16 cellular contexts compared by ENCODE assay signal in the genomic region with DNA sequence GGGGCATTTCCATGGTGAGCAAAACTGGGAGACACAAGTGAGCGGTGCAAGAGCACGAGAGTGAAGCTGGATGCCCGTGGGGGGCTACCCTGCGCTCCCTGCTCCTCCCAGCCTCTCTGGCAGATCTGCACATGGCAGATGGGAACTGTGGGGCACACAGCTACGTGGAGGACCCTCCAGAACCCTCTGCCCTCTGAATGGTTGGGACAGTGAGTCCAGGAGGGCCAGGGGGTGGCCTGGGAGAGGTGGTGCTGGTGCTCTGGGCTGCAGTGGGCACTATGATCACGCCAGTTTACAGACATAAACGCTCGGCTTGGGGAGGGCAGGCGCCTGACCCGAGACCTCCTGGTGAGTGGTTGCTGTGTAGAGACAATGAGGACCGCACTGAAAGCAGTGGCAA.
DNase-seq lines count a peak whose midpoint lies in the region; ATAC-seq and TF ChIP-seq lines count a peak whose summit lies in the region.
"Had no signal": no experiment of that assay in that cellular context is flagged by ENCODE, and none has a peak within 500 bp of the region (broad histone marks: within the 10 kb centered on the region; RNA-seq: fewer than 3 reads in every experiment).

No MANE protein-coding gene starts in this region.

- peaks cover 0 to 4% of the 10 kb centered on the region in 2 donors for H3K27me3 Mint-ChIP-seq in natural killer cell treated with Interleukin-12 subunit alpha and Interleukin-12 subunit beta and Interleukin-15 and Interleukin-18, amount 100 ng/mL, for 72 hours
- H3K27me3 Mint-ChIP-seq in natural killer cell (ENCODE audit: low read depth in 2 of 2) = no peaks in the 10 kb centered on the region
- peaks cover under 1% of the 10 kb centered on the region for H3K27me3 Mint-ChIP-seq in brain

- no CpG with 5 or more reads among the region's 11 CpGs for WGBS in neuronal stem cell (ENCODE audit: extremely low coverage in 2 of 2, insufficient read length in 2 of 2, insufficient replicate concordance in 1 of 2), 2 donors

- no peak overlapping the region for H3K27ac Mint-ChIP-seq in natural killer cell treated with Interleukin-12 subunit alpha and Interleukin-12 subunit beta and Interleukin-15 and Interleukin-18, amount 100 ng/mL, for 72 hours
- H3K27ac Mint-ChIP-seq in natural killer cell = no peak overlapping the region
- peak overlapping the region in 3 of 5 experiments; percentile 68 to 84 (median 82) for H3K27ac Mint-ChIP-seq in brain
- H3K27ac Mint-ChIP-seq: CD4-positive, alpha-beta memory T cell had no signal

- no peak overlapping the region for H4K8ac ChIP-seq in neuronal stem cell (ENCODE audit: low read depth, low read length)

- DNase-seq in natural killer cell treated with Interleukin-12 subunit alpha and Interleukin-12 subunit beta and Interleukin-15 and Interleukin-18, amount 100 ng/mL, for 72 hours (ENCODE audit: low spot score) = no peak
- DNase-seq in natural killer cell (no peak), neuronal stem cell (ENCODE audit: low spot score) (no peak), SW 1271 (lab: John Stamatoyannopoulos, UW) (no peak), dorsolateral prefrontal cortex (no peak), left colon (no peak), SW480 (ENCODE audit: low spot score) (no peak)
- DNase-seq: ACHN; CD4-positive, alpha-beta memory T cell; COR-L47; DMS153; EL; GOT3 had no signal

- H2BK12ac ChIP-seq in neuronal stem cell (ENCODE audit: low read length) = no peak overlapping the region

- no peak overlapping the region for H3K23ac ChIP-seq in neuronal stem cell (ENCODE audit: low read depth, low read length, poor library complexity)

- no peaks in the 10 kb centered on the region for H3K9me3 Mint-ChIP-seq in natural killer cell treated with Interleukin-12 subunit alpha and Interleukin-12 subunit beta and Interleukin-15 and Interleukin-18, amount 100 ng/mL, for 72 hours
- H3K9me3 Mint-ChIP-seq in natural killer cell (no peaks in the 10 kb centered on the region), brain (peaks cover 0 to 11% (median 0%) of the 10 kb centered on the region in 5 experiments)
- H3K9me3 Mint-ChIP-seq: CD4-positive, alpha-beta memory T cell had no signal

- intact Hi-C loops in natural killer cell (cut with micrococcal nuclease) = no loop called here
- intact Hi-C loops in dorsolateral prefrontal cortex (cut with DNase I) = no loop called here
- intact Hi-C loops in left colon (cut with DNase I, micrococcal nuclease) = no loop called here

- no peak overlapping the region for H2BK5ac ChIP-seq in neuronal stem cell (ENCODE audit: low read length)

- no peak overlapping the region for H2BK120ac ChIP-seq in neuronal stem cell (ENCODE audit: low read depth, low read length)

- H3K9ac ChIP-seq in neuronal stem cell (ENCODE audit: low read depth, low read length, poor library complexity) = no peak overlapping the region

- H2AFZ ChIP-seq in neuronal stem cell (ENCODE audit: low read length) = no peak overlapping the region

- H3K27ac ChIP-seq in neuronal stem cell (replicated peaks; ENCODE audit: low read length) = no peak overlapping the region
- peak overlapping the region in 11 of 59 donors; percentile 19 to 62 (median 36) for H3K27ac ChIP-seq in dorsolateral prefrontal cortex
- H3K27ac ChIP-seq: C4-2B had no signal

- no peak for TF ChIP-seq CTCF in natural killer cell (IDR thresholded peaks at IDR 0.05)
- TF ChIP-seq CTCF in brain (conservative IDR thresholded peaks at IDR 0.05) = no peak
- TF ChIP-seq CTCF in dorsolateral prefrontal cortex (IDR thresholded peaks at IDR 0.05 in 54 of 56, conservative IDR thresholded peaks at IDR 0.05 in 2 of 56; ENCODE audit: low read depth in 1 of 56, partially characterized antibody in 56 of 56) = no peak

- no peaks in the 10 kb centered on the region for H3K9me3 ChIP-seq in neuronal stem cell (replicated peaks in 1 of 2; ENCODE audit: control insufficient read depth in 2 of 2, insufficient read depth in 1 of 2, low read depth in 1 of 2, low read length in 2 of 2)
- H3K9me3 ChIP-seq: HAP-1 had no signal

- H3K27me3 ChIP-seq in neuronal stem cell (ENCODE audit: control insufficient read depth in 3 of 3, insufficient read depth in 3 of 3, low read depth in 1 of 3, low read length in 3 of 3) (no peaks in the 10 kb centered on the region), dorsolateral prefrontal cortex (no peaks in the 10 kb centered on the region)

- H3K4me3 ChIP-seq in neuronal stem cell (ENCODE audit: low read length in 2 of 2) = no peak overlapping the region
- no peak overlapping the region for H3K4me3 ChIP-seq in dorsolateral prefrontal cortex
- H3K4me3 ChIP-seq: HAP-1 had no signal

- peak overlapping the region; percentile 95 for H2BK15ac ChIP-seq in neuronal stem cell (ENCODE audit: low read length)

- no peak overlapping the region for H4K91ac ChIP-seq in neuronal stem cell (ENCODE audit: low read depth, low read length, poor library complexity)

- H3K4ac ChIP-seq in neuronal stem cell (ENCODE audit: low read length) = no peak overlapping the region

- H3K4me2 ChIP-seq in neuronal stem cell (ENCODE audit: insufficient read depth, low read length, poor library complexity, severe bottlenecking) = no peak overlapping the region

- H3K4me3 Mint-ChIP-seq in natural killer cell treated with Interleukin-12 subunit alpha and Interleukin-12 subunit beta and Interleukin-15 and Interleukin-18, amount 100 ng/mL, for 72 hours = no peak overlapping the region
- H3K4me3 Mint-ChIP-seq in natural killer cell = no peak overlapping the region
- H3K4me3 Mint-ChIP-seq in brain = no peak overlapping the region
- H3K4me3 Mint-ChIP-seq: CD4-positive, alpha-beta memory T cell had no signal

- H3K79me1 ChIP-seq in neuronal stem cell (ENCODE audit: low read depth, low read length) = peaks cover 2% of the 10 kb centered on the region

- H3K4me1 ChIP-seq in neuronal stem cell (ENCODE audit: control insufficient read depth in 2 of 2, insufficient read depth in 1 of 2, low read depth in 1 of 2, low read length in 2 of 2) = peaks cover 12 to 16% of the 10 kb centered on the region in 2 donors
- H3K4me1 ChIP-seq: HAP-1 had no signal

- no peak overlapping the region for H3K14ac ChIP-seq in neuronal stem cell (ENCODE audit: low read length)

- no peaks in the 10 kb centered on the region for H3K36me3 ChIP-seq in neuronal stem cell (replicated peaks in 1 of 2; ENCODE audit: control insufficient read depth in 2 of 2, insufficient read depth in 2 of 2, low read length in 2 of 2)
- H3K36me3 ChIP-seq: HAP-1 had no signal

- no peaks in the 10 kb centered on the region for H3K36me3 Mint-ChIP-seq in natural killer cell treated with Interleukin-12 subunit alpha and Interleukin-12 subunit beta and Interleukin-15 and Interleukin-18, amount 100 ng/mL, for 72 hours
- H3K36me3 Mint-ChIP-seq in natural killer cell = no peaks in the 10 kb centered on the region
- no peaks in the 10 kb centered on the region for H3K36me3 Mint-ChIP-seq in brain
- H3K36me3 Mint-ChIP-seq: CD4-positive, alpha-beta memory T cell had no signal

- no peaks in the 10 kb centered on the region for H3K4me1 Mint-ChIP-seq in natural killer cell treated with Interleukin-12 subunit alpha and Interleukin-12 subunit beta and Interleukin-15 and Interleukin-18, amount 100 ng/mL, for 72 hours (ENCODE audit: low read depth in 2 of 2)
- no peaks in the 10 kb centered on the region for H3K4me1 Mint-ChIP-seq in natural killer cell
- peaks cover 83% of the 10 kb centered on the region for H3K4me1 Mint-ChIP-seq in brain
- H3K4me1 Mint-ChIP-seq: CD4-positive, alpha-beta memory T cell had no signal

- H2AK5ac ChIP-seq in neuronal stem cell (ENCODE audit: low read depth, low read length) = peak overlapping the region; percentile 95

- peak overlapping the region; percentile 88 for H3K18ac ChIP-seq in neuronal stem cell (ENCODE audit: low read length)

- peak; percentile 10 to 22 for ATAC-seq in natural killer cell treated with Interleukin-12 subunit alpha and Interleukin-12 subunit beta and Interleukin-15 and Interleukin-18, amount 100 ng/mL, for 72 hours
- no peak for ATAC-seq in natural killer cell
- ATAC-seq in left colon = no peak

Comparison
In these comparisons a context has a peak if more than half of its experiments do, and no peak if none do; other contexts are left out.
1. ATAC-seq: peak in natural killer cell treated with Interleukin-12 subunit alpha and Interleukin-12 subunit beta and Interleukin-15 and Interleukin-18, amount 100 ng/mL, for 72 hours (2 of 2); none in natural killer cell (0 of 3) and left colon (single experiment).
2. H3K27ac Mint-ChIP-seq: peak in brain (3 of 5); none in natural killer cell treated with Interleukin-12 subunit alpha and Interleukin-12 subunit beta and Interleukin-15 and Interleukin-18, amount 100 ng/mL, for 72 hours (0 of 2) and natural killer cell (0 of 2).